ENCODE assay signal across 19 cellular contexts in the genomic region with DNA sequence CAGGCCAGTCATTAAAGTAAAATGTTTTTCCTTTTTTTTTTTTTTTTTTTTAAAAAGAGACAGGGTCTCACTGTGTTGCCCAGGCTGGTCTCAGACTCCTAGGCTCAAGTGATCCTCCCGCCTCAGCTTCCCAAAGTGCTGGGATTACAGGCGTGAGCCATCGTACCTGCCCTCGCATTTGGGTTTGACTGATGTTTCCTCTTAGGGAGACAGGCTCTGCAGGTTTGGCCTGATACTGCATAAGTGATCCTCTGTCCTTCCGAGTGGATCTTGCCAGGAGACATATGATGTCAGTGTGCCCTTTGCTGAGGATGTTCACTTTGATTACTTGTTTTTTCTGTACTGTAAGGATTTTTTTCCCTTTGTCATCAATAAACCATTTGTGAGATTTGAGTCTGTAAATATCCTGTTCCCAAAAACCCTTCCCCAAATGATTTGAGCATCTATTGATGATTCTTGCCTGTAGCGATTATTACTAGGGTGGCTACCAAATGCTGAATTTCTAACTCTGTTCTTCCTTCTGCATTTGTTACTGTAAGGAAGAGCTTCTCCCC. TPM values are rescaled to one million over a fixed set of nuclear protein-coding genes. Genes with fewer than 3 reads are reported as not detected.
DNase-seq lines count a peak whose midpoint lies in the region; ATAC-seq and TF ChIP-seq lines count a peak whose summit lies in the region.
"Had no signal": no experiment of that assay in that cellular context is flagged by ENCODE, and none has a peak within 500 bp of the region (broad histone marks: within the 10 kb centered on the region; RNA-seq: fewer than 3 reads in every experiment).

No MANE protein-coding gene starts in this region.

- peaks cover 0 to under 1% of the 10 kb centered on the region in 2 experiments; a peak in 1 of 4 replicates for H3K4me1 Mint-ChIP-seq in H9
- H3K4me1 Mint-ChIP-seq: CD14-positive monocyte had no signal

- no peaks in the 10 kb centered on the region for H3K27me3 Mint-ChIP-seq in H9 (ENCODE audit: low read depth)

- CTCF ChIA-PET in OCI-LY7 (lab: Charles Lee; ENCODE audit: unreplicated experiment), result no interaction called here

- no peak for ATAC-seq in GM21515 (IDR thresholded peaks at IDR 0.05; ENCODE audit: unreplicated experiment)
- ATAC-seq: SK-N-SH treated with all-trans-retinoic acid at 6 μM for 48 hours had no signal

- no peak overlapping the region for H2BK120ac ChIP-seq in H9 (ENCODE audit: low read depth, low read length, poor library complexity, severe bottlenecking)

- H3K4me2 ChIP-seq in H9 (ENCODE audit: insufficient read depth, insufficient read length, low read length) (no peak overlapping the region), OCI-LY7 (ENCODE audit: low read length) (0 out of 2 replicates have a peak overlapping the region, but pooled peaks have one; percentile 13), smooth muscle cell (no peak overlapping the region)

- H3K4me3 ChIP-seq in OCI-LY7 (ENCODE audit: low read depth, low read length, poor library complexity, severe bottlenecking), result no peak overlapping the region
- H3K4me3 ChIP-seq in epithelial cell of esophagus (ENCODE audit: low read length), result no peak overlapping the region
- no peak overlapping the region for H3K4me3 ChIP-seq in smooth muscle cell
- no peak overlapping the region for H3K4me3 ChIP-seq in colonic mucosa

- H3K4me3 Mint-ChIP-seq in H9, result no peak overlapping the region
- H3K4me3 Mint-ChIP-seq: CD14-positive monocyte had no signal

- no peak overlapping the region for H3K14ac ChIP-seq in H9 (ENCODE audit: insufficient read depth, low read length)

- no peaks in the 10 kb centered on the region for H3K79me1 ChIP-seq in H9 (ENCODE audit: insufficient read depth, low read depth, low read length, poor library complexity, severe bottlenecking)

- H3K27ac ChIP-seq in H9 (ENCODE audit: insufficient read length, low read depth, low read length) (no peak overlapping the region), OCI-LY7 (ENCODE audit: low read depth, low read length, poor library complexity, severe bottlenecking) (peak overlapping the region; percentile 99), smooth muscle cell (ENCODE audit: low read depth) (peak overlapping the region; percentile 52), colonic mucosa (no peak overlapping the region)

- no peaks in the 10 kb centered on the region for H3K9me3 Mint-ChIP-seq in H9
- H3K9me3 Mint-ChIP-seq: CD14-positive monocyte had no signal

- H4K91ac ChIP-seq in H9 (ENCODE audit: insufficient read length, low read depth, low read length), result no peak overlapping the region

- WGBS in H9 (ENCODE audit: extremely low coverage, insufficient read length, low lambda C conversion rate), result no CpG with 5 or more reads among the region's 6 CpGs
- 87% methylated on average over 6 of the region's 6 CpGs for WGBS in smooth muscle cell (ENCODE audit: low lambda C conversion rate)

- H4K20me1 ChIP-seq in H9 (ENCODE audit: control insufficient read depth, insufficient read depth, insufficient read length), result no peaks in the 10 kb centered on the region
- no peaks in the 10 kb centered on the region for H4K20me1 ChIP-seq in OCI-LY7 (ENCODE audit: insufficient read depth, low read length)
- no peaks in the 10 kb centered on the region for H4K20me1 ChIP-seq in smooth muscle cell (ENCODE audit: low read depth)

- H3K36me3 ChIP-seq in OCI-LY7 (ENCODE audit: insufficient read depth, low read length) (peaks cover 85% of the 10 kb centered on the region), smooth muscle cell (ENCODE audit: low read depth) (no peaks in the 10 kb centered on the region), colonic mucosa (no peaks in the 10 kb centered on the region)

- H2AK5ac ChIP-seq in H9 (ENCODE audit: insufficient read length, low read length), result no peak overlapping the region

- no peak overlapping the region for H2BK20ac ChIP-seq in H9 (ENCODE audit: low read depth, low read length, poor library complexity, severe bottlenecking)

- H3K79me2 ChIP-seq in H9 (ENCODE audit: insufficient read depth, low read length), result no peaks in the 10 kb centered on the region
- peaks cover 14% of the 10 kb centered on the region; the same call in 1 of the 2 replicates for H3K79me2 ChIP-seq in OCI-LY7 (ENCODE audit: insufficient read depth, low read depth, low read length)
- H3K79me2 ChIP-seq in smooth muscle cell (ENCODE audit: low read depth), result no peaks in the 10 kb centered on the region

- no TSS peak for BruUV-seq in OCI-LY7 (replicated peaks; lab: Mats Ljungman, UMichigan)

- peaks cover 25 to 74% (median 61%) of the 10 kb centered on the region in 3 experiments; a peak in 6 of 7 replicates for H3K36me3 Mint-ChIP-seq in H9 (ENCODE audit: insufficient read depth in 1 of 3, low read depth in 3 of 3)

- H3K4me1 ChIP-seq in H9 (ENCODE audit: insufficient read depth, low read length), result no peaks in the 10 kb centered on the region
- peaks cover 48% of the 10 kb centered on the region for H3K4me1 ChIP-seq in OCI-LY7 (ENCODE audit: insufficient read depth, low read length, poor library complexity, severe bottlenecking)
- no peaks in the 10 kb centered on the region for H3K4me1 ChIP-seq in smooth muscle cell (ENCODE audit: low read depth)
- no peaks in the 10 kb centered on the region for H3K4me1 ChIP-seq in colonic mucosa

- H3K9ac ChIP-seq in H9 (ENCODE audit: extremely low read depth, insufficient read length, low read length) (no peak overlapping the region), smooth muscle cell (ENCODE audit: low read depth) (no peak overlapping the region), colonic mucosa (ENCODE audit: low read depth in 2 of 2, low read length in 2 of 2) (no peak overlapping the region)

- POLR2A ChIA-PET in OCI-LY7 (lab: Charles Lee), result interaction anchor here (0.6 kb wide), 1 partner anchor 270 kb away, joined by 3 read pairs; no protein-coding TSS in a partner anchor

- no peak overlapping the region for H2BK15ac ChIP-seq in H9 (ENCODE audit: low read depth, low read length)

- H3K9me3 ChIP-seq in H9 (ENCODE audit: control insufficient read depth, low read depth, low read length) (no peaks in the 10 kb centered on the region), OCI-LY7 (ENCODE audit: low read length) (peaks cover 5% of the 10 kb centered on the region; the same call in 1 of the 2 replicates), smooth muscle cell (replicated peaks; ENCODE audit: low read depth) (no peaks in the 10 kb centered on the region), colonic mucosa (no peaks in the 10 kb centered on the region)

- H3F3A ChIP-seq in smooth muscle cell (ENCODE audit: low read depth), result no peaks in the 10 kb centered on the region

- no peak overlapping the region for H2BK12ac ChIP-seq in H9 (ENCODE audit: insufficient read length, low read depth, low read length)

- H3K4ac ChIP-seq in H9 (ENCODE audit: low read depth, low read length), result no peak overlapping the region

- H3K18ac ChIP-seq in H9 (ENCODE audit: insufficient read length, low read depth, low read length), result no peak overlapping the region

- peak overlapping the region in 2 of 3 experiments; percentile 13 to 29; a peak in 1 of 7 replicates for H3K27ac Mint-ChIP-seq in H9
- H3K27ac Mint-ChIP-seq: CD14-positive monocyte had no signal

- intact Hi-C loops in OCI-LY7 (cut with micrococcal nuclease; ENCODE audit: unreplicated experiment) (loop anchor here (5.0 kb wide), 1 partner anchor 364 kb away; no protein-coding TSS in a partner anchor), head of caudate nucleus (cut with DNase I) (no loop called here), colonic mucosa (cut with DNase I) (no loop called here)

- H2AFZ ChIP-seq in H9 (ENCODE audit: low read length) (no peak overlapping the region), OCI-LY7 (ENCODE audit: low read length) (no peak overlapping the region), smooth muscle cell (ENCODE audit: low read depth) (no peak overlapping the region)

- no peaks in the 10 kb centered on the region for H3K27me3 ChIP-seq in H9 (ENCODE audit: insufficient read depth, low read length)
- H3K27me3 ChIP-seq in smooth muscle cell (ENCODE audit: low read depth), result no peaks in the 10 kb centered on the region
- no peaks in the 10 kb centered on the region for H3K27me3 ChIP-seq in colonic mucosa

- H4K5ac ChIP-seq in H9 (ENCODE audit: insufficient read length, low read depth, low read length), result no peak overlapping the region

- H3K9me2 ChIP-seq in OCI-LY7 (ENCODE audit: insufficient read depth, low read length), result no peaks in the 10 kb centered on the region

- H3K23ac ChIP-seq in H9 (ENCODE audit: insufficient read length, low read depth, low read length), result no peak overlapping the region

- no peak overlapping the region for H3K56ac ChIP-seq in H9 (ENCODE audit: insufficient read length, low read depth, low read length)

- DNase-seq in H9 (no peak), OCI-LY7 (ENCODE audit: low spot score) (no peak), epithelial cell of esophagus (ENCODE audit: low read depth) (peak; percentile 90), smooth muscle cell (lab: John Stamatoyannopoulos, UW; ENCODE audit: unreplicated experiment) (no peak), head of caudate nucleus (no peak), colonic mucosa (no peak)
- DNase-seq: ACHN, AML-193, DMS79, MV-4-11, NCI-H1694 treated with DMSO at 0.1 percent for 48 hours, NCI-H510A, NCI-H748 treated with DMSO at 0.1 percent for 48 hours, OCI-M1, RPMI8226, SIG-M5 had no signal

- no peak overlapping the region for H2BK5ac ChIP-seq in H9 (ENCODE audit: insufficient read length, low read length)

- no peaks in the 10 kb centered on the region for H3K23me2 ChIP-seq in H9 (ENCODE audit: insufficient read length, low read depth, low read length, poor library complexity, severe bottlenecking)

- no peak overlapping the region for H3T11ph ChIP-seq in H9 (ENCODE audit: low read length)

- H4K8ac ChIP-seq in H9 (replicated peaks; ENCODE audit: insufficient read length, low read depth, low read length), result no peak overlapping the region

- TF ChIP-seq CTCF in H9 (conservative IDR thresholded peaks at IDR 0.05) (no peak), OCI-LY7 (conservative IDR thresholded peaks at IDR 0.05; ENCODE audit: low read length) (no peak), epithelial cell of esophagus (IDR thresholded peaks at IDR 0.05; ENCODE audit: insufficient read depth, low read depth, low read length, missing control alignments) (no peak), smooth muscle cell (IDR thresholded peaks at IDR 0.05; ENCODE audit: borderline replicate concordance, insufficient read depth, poor library complexity, severe bottlenecking) (no peak), colonic mucosa (IDR thresholded peaks at IDR 0.05) (no peak)

RNA-seq across cellular contexts. Expression of a gene that starts 19.7 kb away (rescaled TPM):
- total RNA-seq in H9 (2021) (63.0 and 63.8 TPM in 2 replicates), OCI-LY7 (2022) (59.7 and 67.3 TPM in 2 replicates), smooth muscle cell (22.9 and 29.2 TPM in 2 replicates), colonic mucosa (10 to 100 TPM; 11.1 to 16.5 TPM)
- 21.9 and 31.7 TPM in 2 replicates for total RNA-seq in OCI-LY7 (2014; rRNA removed; shearing (Covaris generic))
- 23.6 and 27.9 TPM in 2 replicates for polyA plus RNA-seq in smooth muscle cell

Comparison
In these comparisons a context has a peak if more than half of its experiments do, and no peak if none do; other contexts are left out.
1. H3K27ac ChIP-seq: peak in OCI-LY7 (single experiment) and smooth muscle cell (single experiment); none in H9 (single experiment) and colonic mucosa (single experiment).